In genomic region chr19:38528213-38528755, GRCh38 we compare ENCODE assay signal across 24 cellular contexts.
DNase-seq lines count a peak whose midpoint lies in the region; ATAC-seq, FAIRE-seq and TF ChIP-seq lines count a peak whose summit lies in the region.
"Had no signal": no experiment of that assay in that cellular context is flagged by ENCODE, and none has a peak within 500 bp of the region (broad histone marks: within the 10 kb centered on the region; RNA-seq: fewer than 3 reads in every experiment).

No MANE protein-coding gene starts in this region.

- H3K4me1 ChIP-seq in K562 (replicated peaks in 1 of 2; ENCODE audit: control insufficient read depth in 2 of 2, insufficient read depth in 2 of 2, low read length in 2 of 2) (peaks cover 5 to 22% of the 10 kb centered on the region in 2 experiments; a peak in 4 of 5 replicates), testis (no peaks in the 10 kb centered on the region)
- H3K4me1 ChIP-seq: adrenal gland, prostate gland had no signal

- H3K4me2 ChIP-seq in K562 (ENCODE audit: insufficient read depth, low read length) = peak overlapping the region; percentile 56

- ATAC-seq in activated naive CD8-positive, alpha-beta T cell treated with anti-CD3 and anti-CD28 coated beads, Interleukin-2, amount 50 U/mL, for 24 hours = no peak
- no peak for ATAC-seq in K562
- ATAC-seq in HG03439 (IDR thresholded peaks at IDR 0.05; ENCODE audit: unreplicated experiment) = no peak
- ATAC-seq: mucosa of descending colon had no signal

- H3K27ac Mint-ChIP-seq in activated naive CD8-positive, alpha-beta T cell treated with anti-CD3 and anti-CD28 coated beads for 36 hours = no peak overlapping the region
- H3K27ac Mint-ChIP-seq in activated naive CD8-positive, alpha-beta T cell treated with anti-CD3 and anti-CD28 coated beads, Interleukin-2, amount 50 U/mL, for 24 hours = no peak overlapping the region
- H3K27ac Mint-ChIP-seq: endodermal cell; stimulated activated effector memory CD8-positive, alpha-beta T cell treated with anti-CD3 and anti-CD28 coated beads, Interleukin-12 subunit alpha, Interleukin-12 subunit beta, amount 100 ng/mL, for 72 hours had no signal

- H2AFZ ChIP-seq in K562 (ENCODE audit: low read depth, low read length) = peak overlapping the region; percentile 82

- no peak for FAIRE-seq in K562 (lab: Jason Lieb, UNC)
- FAIRE-seq: bronchial epithelial cell, GM19239, HTR-8/SVneo, TTC549 had no signal

- TF ChIP-seq CTCF in K562 (IDR thresholded peaks at IDR 0.05 in 2 of 3, conservative IDR thresholded peaks at IDR 0.05 in 1 of 3; ENCODE audit: insufficient read depth in 2 of 3, low read depth in 1 of 3, low read length in 3 of 3) (no peak), testis (IDR thresholded peaks at IDR 0.05) (no peak)

- no peaks in the 10 kb centered on the region for H4K20me1 ChIP-seq in K562 (replicated peaks; ENCODE audit: control insufficient read depth, insufficient read depth, low read length)

- H3K9me3 Mint-ChIP-seq in activated naive CD8-positive, alpha-beta T cell treated with anti-CD3 and anti-CD28 coated beads for 36 hours = no peaks in the 10 kb centered on the region
- H3K9me3 Mint-ChIP-seq in activated naive CD8-positive, alpha-beta T cell treated with anti-CD3 and anti-CD28 coated beads, Interleukin-2, amount 50 U/mL, for 24 hours = no peaks in the 10 kb centered on the region
- H3K9me3 Mint-ChIP-seq: endodermal cell; stimulated activated effector memory CD8-positive, alpha-beta T cell treated with anti-CD3 and anti-CD28 coated beads, Interleukin-12 subunit alpha, Interleukin-12 subunit beta, amount 100 ng/mL, for 72 hours had no signal

- H3K36me3 ChIP-seq in K562 (ENCODE audit: control insufficient read depth, insufficient read depth, low read length) = no peaks in the 10 kb centered on the region
- no peaks in the 10 kb centered on the region for H3K36me3 ChIP-seq in testis (ENCODE audit: low read depth, missing control alignments)
- H3K36me3 ChIP-seq: adrenal gland, prostate gland, thoracic aorta had no signal

- no peak for DNase-seq in activated naive CD8-positive, alpha-beta T cell treated with anti-CD3 and anti-CD28 coated beads for 36 hours
- DNase-seq in activated naive CD8-positive, alpha-beta T cell treated with anti-CD3 and anti-CD28 coated beads, Interleukin-2, amount 50 U/mL, for 24 hours = no peak
- DNase-seq in NCI-H774 (lab: John Stamatoyannopoulos, UW) (peak; percentile 18), K562 (ENCODE audit: extremely low read depth in 1 of 4, low spot score in 3 of 4) (no peak), testis (peak; percentile 58), NCI-H526 (lab: John Stamatoyannopoulos, UW) (no peak)
- DNase-seq: adrenal gland, islet precursor cell, mucosa of descending colon, NCI-H1105 treated with DMSO at 0.1 percent for 48 hours, NCI-H2171 treated with DMSO at 0.1 percent for 48 hours, NCI-H526 treated with DMSO at 0.1 percent for 48 hours, SHP77 treated with DMSO at 0.1 percent for 48 hours had no signal

- H3K4me3 ChIP-seq in K562 (no peak overlapping the region), testis (peak overlapping the region; percentile 41 to 50)
- H3K4me3 ChIP-seq: adrenal gland, coronary artery, mucosa of descending colon, prostate gland, thoracic aorta had no signal

- TF ChIP-seq RAD21 in K562 (CRISPR knock-in tag; conservative IDR thresholded peaks at IDR 0.05 in 1 of 2, IDR thresholded peaks at IDR 0.05 in 1 of 2) = no peak

- H3K27ac ChIP-seq in K562 (ENCODE audit: extremely low read depth, low read depth, low read length) (no peak overlapping the region), testis (no peak overlapping the region)
- H3K27ac ChIP-seq: adrenal gland, coronary artery, prostate gland, thoracic aorta had no signal

- no peaks in the 10 kb centered on the region for H3K9me3 ChIP-seq in K562 (replicated peaks; ENCODE audit: control insufficient read depth, insufficient read depth, low read depth, low read length)
- H3K9me3 ChIP-seq in testis = no peaks in the 10 kb centered on the region
- H3K9me3 ChIP-seq: adrenal gland, mucosa of descending colon, prostate gland, thoracic aorta had no signal

- peaks cover 19% of the 10 kb centered on the region for H3K27me3 Mint-ChIP-seq in activated naive CD8-positive, alpha-beta T cell treated with anti-CD3 and anti-CD28 coated beads for 36 hours
- H3K27me3 Mint-ChIP-seq in activated naive CD8-positive, alpha-beta T cell treated with anti-CD3 and anti-CD28 coated beads, Interleukin-2, amount 50 U/mL, for 24 hours = peaks cover 3% of the 10 kb centered on the region
- H3K27me3 Mint-ChIP-seq: CD4-positive, alpha-beta memory T cell had no signal

- no peak overlapping the region; a peak in 1 of 4 replicates for H3K9ac ChIP-seq in K562 (ENCODE audit: insufficient read depth in 1 of 2, low read depth in 2 of 2, low read length in 2 of 2)

- WGBS in K562 (ENCODE audit: insufficient coverage, low coverage, missing lambda C conversion rate) = 76% methylated on average over 19 of the region's 24 CpGs
- 49 to 65% methylated on average over 14 to 24 of the region's 24 CpGs for WGBS in testis, 2 donors

- in situ Hi-C loops in K562 (cut with MboI) = loop anchor here (10.0 kb wide), 1 partner anchor 397 kb away; no protein-coding TSS in a partner anchor

- peaks cover 3% of the 10 kb centered on the region for H3K4me1 Mint-ChIP-seq in activated naive CD8-positive, alpha-beta T cell treated with anti-CD3 and anti-CD28 coated beads for 36 hours
- H3K4me1 Mint-ChIP-seq in activated naive CD8-positive, alpha-beta T cell treated with anti-CD3 and anti-CD28 coated beads, Interleukin-2, amount 50 U/mL, for 24 hours = no peaks in the 10 kb centered on the region
- H3K4me1 Mint-ChIP-seq: endodermal cell had no signal

- H3K36me3 Mint-ChIP-seq in activated naive CD8-positive, alpha-beta T cell treated with anti-CD3 and anti-CD28 coated beads for 36 hours = no peaks in the 10 kb centered on the region
- H3K36me3 Mint-ChIP-seq in activated naive CD8-positive, alpha-beta T cell treated with anti-CD3 and anti-CD28 coated beads, Interleukin-2, amount 50 U/mL, for 24 hours (ENCODE audit: low read depth) = no peaks in the 10 kb centered on the region
- H3K36me3 Mint-ChIP-seq: CD4-positive, alpha-beta memory T cell had no signal

- TF ChIP-seq EP300 in K562 (IDR thresholded peaks at IDR 0.05; ENCODE audit: low read length) = no peak

- CTCF ChIA-PET in K562 (lab: Yijun Ruan, JAX; ENCODE audit: low intra/inter-chr PET ratio) = no interaction called here

- H3K27me3 ChIP-seq in K562 (ENCODE audit: control insufficient read depth in 2 of 2, insufficient read depth in 2 of 2, low read length in 2 of 2) (no peaks in the 10 kb centered on the region), testis (no peaks in the 10 kb centered on the region)
- H3K27me3 ChIP-seq: adrenal gland had no signal

- H3K4me3 Mint-ChIP-seq in activated naive CD8-positive, alpha-beta T cell treated with anti-CD3 and anti-CD28 coated beads for 36 hours = peak overlapping the region; percentile 19
- no peak overlapping the region for H3K4me3 Mint-ChIP-seq in activated naive CD8-positive, alpha-beta T cell treated with anti-CD3 and anti-CD28 coated beads, Interleukin-2, amount 50 U/mL, for 24 hours
- H3K4me3 Mint-ChIP-seq: endodermal cell; stimulated activated effector memory CD8-positive, alpha-beta T cell treated with anti-CD3 and anti-CD28 coated beads, Interleukin-12 subunit alpha, Interleukin-12 subunit beta, amount 100 ng/mL, for 72 hours had no signal

- no peaks in the 10 kb centered on the region for H3K79me2 ChIP-seq in K562 (ENCODE audit: control insufficient read depth, insufficient read depth, low read length)

- no TSS peak for BruUV-seq in K562 (replicated peaks; lab: Mats Ljungman, UMichigan)

- intact Hi-C loops in K562 (cut with micrococcal nuclease) = no loop called here
- intact Hi-C loops in testis (cut with DNase I; ENCODE audit: low total_unique reads) = no loop called here

- TF ChIP-seq POLR2A in K562 (conservative IDR thresholded peaks at IDR 0.05) = no peak
- no peak for TF ChIP-seq POLR2A in testis (IDR thresholded peaks at IDR 0.05)

- POLR2A ChIA-PET in K562 (lab: Yijun Ruan, JAX) = interaction anchor here (0.6 kb wide), 1 partner anchor 810 kb away, joined by 3 read pairs; no protein-coding TSS in a partner anchor

- peaks cover 3% of the 10 kb centered on the region for H3K9me1 ChIP-seq in K562 (ENCODE audit: control insufficient read depth, insufficient read depth, low read length)

TF ChIP-seq in K562, 482 proteins besides CTCF, POLR2A, EP300 and RAD21 (continues in another document):
- no peak for TF ChIP-seq MCM5 (IDR thresholded peaks at IDR 0.05; ENCODE audit: low read depth)
- no peak for TF ChIP-seq GABPA (tag; conservative IDR thresholded peaks at IDR 0.05; ENCODE audit: low read depth)
- TF ChIP-seq CREM (IDR thresholded peaks at IDR 0.05; ENCODE audit: low read depth) = 0 out of 2 replicates have a peak, but pooled peaks have one; percentile 18
- TF ChIP-seq ZBTB33 (CRISPR knock-in tag; IDR thresholded peaks at IDR 0.05) = peak; percentile 57; the same call in 1 of the 2 replicates
- no peak for TF ChIP-seq ZNF76 (CRISPR knock-in tag; IDR thresholded peaks at IDR 0.05; ENCODE audit: borderline replicate concordance)
- no peak for TF ChIP-seq SIN3A (IDR thresholded peaks at IDR 0.05; ENCODE audit: borderline replicate concordance in 2 of 2, control insufficient read depth in 1 of 2, low read depth in 2 of 2, low read length in 2 of 2)
- TF ChIP-seq SETDB1 (IDR thresholded peaks at IDR 0.05; ENCODE audit: low read length) = no peak

Comparison
In these comparisons a context has a peak if more than half of its experiments do, and no peak if none do; other contexts are left out.
1. DNase-seq: peak in NCI-H774 (single experiment) and testis (single experiment); none in activated naive CD8-positive, alpha-beta T cell treated with anti-CD3 and anti-CD28 coated beads for 36 hours (single experiment), activated naive CD8-positive, alpha-beta T cell treated with anti-CD3 and anti-CD28 coated beads, Interleukin-2, amount 50 U/mL, for 24 hours (single experiment), K562 (0 of 4) and NCI-H526 (0 of 2).